In genomic region chr16:73199214-73199613, GRCh38 we compare ENCODE assay signal across 19 cellular contexts.
"Had no signal": no experiment of that assay in that cellular context is flagged by ENCODE, and none has a peak within 500 bp of the region (broad histone marks: within the 10 kb centered on the region; RNA-seq: fewer than 3 reads in every experiment).

No MANE protein-coding gene starts in this region.

- H3K4me1 ChIP-seq: lower lobe of right lung, right atrium auricular region had no signal

- FAIRE-seq: small intestine had no signal

- H3K9me3 ChIP-seq: body of pancreas, lower lobe of right lung, right atrium auricular region, transverse colon had no signal

- ATAC-seq: body of pancreas; effector memory CD8-positive, alpha-beta T cell; lower lobe of right lung; stimulated activated naive B cell treated with anti-CD40 and anti-IgM and Interleukin-4, amounts not matched to agents 10 μg/mL and 1 μg/mL and 100 μg/mL, for 72 hours had no signal

- H3K36me3 ChIP-seq: lower lobe of right lung, right atrium auricular region, transverse colon had no signal

- DNase-seq: activated B cell treated with CpG ODN at 0.5 μM for 24 hours; activated CD4-positive, alpha-beta T cell treated with anti-CD3 and anti-CD28 coated beads, Interleukin-2, amount 10 ng/mL, durations not matched to agents 24 days and 14 days; activated naive CD4-positive, alpha-beta T cell treated with anti-CD3 and anti-CD28 coated beads, Interleukin-2, amount 50 U/mL, for 16 hours; activated T-cell treated with anti-CD3 and anti-CD28 coated beads for 4 hours; amniotic stem cell; body of pancreas; central memory CD4-positive, alpha-beta T cell; cortex of kidney; effector memory CD8-positive, alpha-beta T cell; erythroblast; hippocampal formation; kidney glomerular epithelial cell; lower lobe of right lung; naive B cell; small intestine; stimulated activated naive B cell treated with anti-CD40 and anti-IgM and Interleukin-4, amounts not matched to agents 10 μg/mL and 1 μg/mL and 100 μg/mL, for 72 hours; substantia nigra; transverse colon had no signal

- H3K27ac ChIP-seq: body of pancreas, lower lobe of right lung, right atrium auricular region, transverse colon had no signal

- H3K4me3 ChIP-seq: body of pancreas, lower lobe of right lung, right atrium auricular region, transverse colon had no signal

- H3K27me3 ChIP-seq: body of pancreas, right atrium auricular region, transverse colon had no signal
